10 cellular contexts compared by ENCODE assay signal in genomic region chr3:172135185-172135584, GRCh38.
DNase-seq lines count a peak whose midpoint lies in the region; ATAC-seq and TF ChIP-seq lines count a peak whose summit lies in the region.
"Had no signal": no experiment of that assay in that cellular context is flagged by ENCODE, and none has a peak within 500 bp of the region (broad histone marks: within the 10 kb centered on the region; RNA-seq: fewer than 3 reads in every experiment).

No MANE protein-coding gene starts in this region.

- H3K4me2 ChIP-seq in GM23248 (ENCODE audit: unreplicated experiment), result peak overlapping the region; percentile 51
- H3K4me2 ChIP-seq in fibroblast of lung (ENCODE audit: extremely low read depth, insufficient read depth, low read length), result no peak overlapping the region

- H3K27me3 ChIP-seq in GM23248 (replicated peaks; ENCODE audit: insufficient read depth), result no peaks in the 10 kb centered on the region
- no peaks in the 10 kb centered on the region for H3K27me3 ChIP-seq in fibroblast of lung (ENCODE audit: control insufficient read depth, insufficient read depth, low read length)
- no peaks in the 10 kb centered on the region for H3K27me3 ChIP-seq in psoas muscle (ENCODE audit: insufficient read depth in 3 of 3, low read length in 2 of 3)

- H3K4me1 ChIP-seq in GM23248 (ENCODE audit: insufficient read depth) (peaks cover 74% of the 10 kb centered on the region), fibroblast of lung (ENCODE audit: control insufficient read depth, extremely low read depth, insufficient read depth, low read length) (peaks cover 25% of the 10 kb centered on the region), psoas muscle (peaks cover 87% of the 10 kb centered on the region)

- H3F3A ChIP-seq in GM23248 (ENCODE audit: insufficient read depth), result peaks cover 84% of the 10 kb centered on the region

- H3K9ac ChIP-seq in GM23248 (peak overlapping the region; percentile 69), fibroblast of lung (ENCODE audit: insufficient read depth, low read length) (no peak overlapping the region)

- in situ Hi-C loops in GM23248 (cut with MboI), result no loop called here

- no peak overlapping the region for H2AFZ ChIP-seq in GM23248
- no peak overlapping the region for H2AFZ ChIP-seq in fibroblast of lung (ENCODE audit: low read length)

- DNase-seq in GM23248 (no peak), SW480 (ENCODE audit: low spot score) (peak; percentile 44), fibroblast of lung (ENCODE audit: low read depth in 2 of 2) (no peak), psoas muscle (no peak), NCI-H146 treated with DMSO at 0.1 percent for 48 hours (lab: John Stamatoyannopoulos, UW; ENCODE audit: unreplicated experiment) (no peak), NCI-H510A treated with DMSO at 0.1 percent for 48 hours (lab: John Stamatoyannopoulos, UW) (no peak)
- DNase-seq: NCI-H2029 had no signal

- no peak for ATAC-seq in psoas muscle
- no peak for ATAC-seq in GM18502 (IDR thresholded peaks at IDR 0.05; ENCODE audit: poor library complexity, unreplicated experiment)
- ATAC-seq in GM21825 (IDR thresholded peaks at IDR 0.05; ENCODE audit: unreplicated experiment), result no peak
- ATAC-seq: stimulated activated memory B cell treated with anti-CD40 and anti-IgM and Interleukin-4, amounts not matched to agents 10 μg/mL and 1 μg/mL and 100 μg/mL, for 72 hours had no signal

- H3K9me3 ChIP-seq in GM23248 (ENCODE audit: low read depth) (no peaks in the 10 kb centered on the region), fibroblast of lung (ENCODE audit: control insufficient read depth, insufficient read depth, low read depth, low read length) (no peaks in the 10 kb centered on the region), psoas muscle (no peaks in the 10 kb centered on the region)

- H3K27ac ChIP-seq in GM23248, result peak overlapping the region; percentile 91
- H3K27ac ChIP-seq in fibroblast of lung (ENCODE audit: insufficient read depth, low read length), result peak overlapping the region; percentile 23
- H3K27ac ChIP-seq in psoas muscle, result peak overlapping the region; percentile 79

- H4K20me1 ChIP-seq in GM23248 (ENCODE audit: insufficient read depth), result no peaks in the 10 kb centered on the region
- no peaks in the 10 kb centered on the region for H4K20me1 ChIP-seq in fibroblast of lung (ENCODE audit: control insufficient read depth, extremely low read depth, insufficient read depth, low read length)

- no peak overlapping the region for H3K4me3 ChIP-seq in GM23248
- no peak overlapping the region for H3K4me3 ChIP-seq in fibroblast of lung (replicated peaks in 1 of 4; ENCODE audit: control extremely low read depth in 1 of 4, insufficient read depth in 1 of 4, low read depth in 3 of 4, low read length in 4 of 4)
- no peak overlapping the region for H3K4me3 ChIP-seq in psoas muscle

- intact Hi-C loops in psoas muscle (cut with DNase I), result no loop called here

- TF ChIP-seq CTCF in fibroblast of lung (conservative IDR thresholded peaks at IDR 0.05 in 1 of 2, IDR thresholded peaks at IDR 0.05 in 1 of 2; ENCODE audit: low read depth in 1 of 2, low read length in 2 of 2) (no peak), psoas muscle (IDR thresholded peaks at IDR 0.05) (no peak)

- 96 to 100% methylated on average over 1 of the region's 1 CpG for WGBS in GM23248 (ENCODE audit: low coverage in 1 of 2, low lambda C conversion rate in 2 of 2, missing lambda C conversion rate in 2 of 2), 2 experiments
- WGBS in psoas muscle, 3 donors, result 89 to 100% (median 97%) methylated on average over 1 of the region's 1 CpG

- no peaks in the 10 kb centered on the region for H3K9me2 ChIP-seq in GM23248 (ENCODE audit: insufficient read depth)

- H3K36me3 ChIP-seq in GM23248 (ENCODE audit: low read depth) (peaks cover 7% of the 10 kb centered on the region; the same call in 1 of the 2 replicates), fibroblast of lung (ENCODE audit: control insufficient read depth, insufficient read depth, low read length) (no peaks in the 10 kb centered on the region), psoas muscle (ENCODE audit: insufficient read depth in 1 of 2, low read depth in 1 of 2) (no peaks in the 10 kb centered on the region)

- H3K79me2 ChIP-seq in GM23248 (ENCODE audit: insufficient read depth) (peaks cover 98% of the 10 kb centered on the region), fibroblast of lung (ENCODE audit: control insufficient read depth, insufficient read depth, low read length) (peaks cover 57% of the 10 kb centered on the region)

Comparison
In these comparisons a context has a peak if more than half of its experiments do, and no peak if none do; other contexts are left out.
1. H3K27ac ChIP-seq: peak in every context shown above with its lines; median percentile 91 in GM23248; 79 in psoas muscle; 23 in fibroblast of lung.